Comparison of ENCODE assay signal across 23 cellular contexts in the genomic region with DNA sequence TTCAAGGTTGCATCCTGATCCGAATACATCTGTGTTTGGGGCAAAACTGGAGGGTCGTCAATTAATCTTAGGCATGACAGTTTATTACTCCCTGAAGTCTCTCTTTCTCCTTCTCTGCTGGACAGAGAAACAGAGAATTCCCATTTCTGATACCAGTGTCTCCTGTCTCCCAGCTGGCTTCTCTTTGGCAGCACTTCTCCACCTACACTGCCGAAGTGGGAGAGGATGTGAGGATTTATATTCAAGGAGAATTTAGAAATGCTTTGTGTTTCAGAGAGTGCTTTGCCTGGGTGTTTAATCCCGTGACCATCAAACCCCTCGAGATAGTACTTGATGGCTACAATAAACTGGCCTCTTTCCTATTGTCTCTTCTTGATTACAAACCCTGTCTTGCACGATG.
"Had no signal": no experiment of that assay in that cellular context is flagged by ENCODE, and none has a peak within 500 bp of the region (broad histone marks: within the 10 kb centered on the region; RNA-seq: fewer than 3 reads in every experiment).

No MANE protein-coding gene starts in this region.

- H3K27ac ChIP-seq: colonic mucosa, coronary artery, epithelial cell of prostate, esophagus muscularis mucosa, esophagus squamous epithelium, foreskin keratinocyte, gastrocnemius medialis, gastroesophageal sphincter, heart left ventricle, heart right ventricle had no signal

- ATAC-seq: effector memory CD8-positive, alpha-beta T cell; esophagus mucosa; foreskin keratinocyte; gastrocnemius medialis; gastroesophageal sphincter; heart left ventricle; heart right ventricle had no signal

- H3K4me3 Mint-ChIP-seq: dendritic cell treated with granulocyte-macrophage colony-stimulating factor and Interleukin-4, amounts not matched to agents 40 ng/mL and 50 ng/mL, for 4 days; effector memory CD8-positive, alpha-beta T cell; endodermal cell had no signal

- DNase-seq: colonic mucosa; cortex of kidney; dermis blood vessel endothelial cell; effector CD4-positive, alpha-beta T cell; effector CD8-positive, alpha-beta T cell; effector memory CD4-positive, alpha-beta T cell; effector memory CD8-positive, alpha-beta T cell; endodermal cell; erythroblast; esophagus squamous epithelium; foreskin fibroblast; foreskin keratinocyte; foreskin melanocyte; gastrocnemius medialis; glutamatergic neuron; heart left ventricle; heart right ventricle had no signal

- H3K27me3 Mint-ChIP-seq: dendritic cell treated with granulocyte-macrophage colony-stimulating factor and Interleukin-4, amounts not matched to agents 40 ng/mL and 50 ng/mL, for 4 days; effector memory CD8-positive, alpha-beta T cell had no signal

- H3K27ac Mint-ChIP-seq: dendritic cell treated with granulocyte-macrophage colony-stimulating factor and Interleukin-4, amounts not matched to agents 40 ng/mL and 50 ng/mL, for 4 days; effector memory CD8-positive, alpha-beta T cell; endodermal cell had no signal
